Comparison of ENCODE assay signal across 9 cellular contexts in genomic region chr3:21839592-21839991, GRCh38.
DNase-seq lines count a peak whose midpoint lies in the region; ATAC-seq and TF ChIP-seq lines count a peak whose summit lies in the region.
"Had no signal": no experiment of that assay in that cellular context is flagged by ENCODE, and none has a peak within 500 bp of the region (broad histone marks: within the 10 kb centered on the region; RNA-seq: fewer than 3 reads in every experiment).

No MANE protein-coding gene starts in this region.

- peak overlapping the region; percentile 42 for H3K27ac Mint-ChIP-seq in HFFc6
- no peak overlapping the region for H3K27ac Mint-ChIP-seq in WTC11

- TF ChIP-seq CTCF in AG04449 (IDR thresholded peaks at IDR 0.05; ENCODE audit: insufficient read depth, low read length, missing control alignments) (peak; percentile 33), HFFc6 (IDR thresholded peaks at IDR 0.05) (peak; percentile 50), WTC11 (IDR thresholded peaks at IDR 0.05) (no peak)

- H3K4me3 ChIP-seq in AG04449 (ENCODE audit: low read depth, low read length), result no peak overlapping the region

- H3K4me3 Mint-ChIP-seq in HFFc6 (no peak overlapping the region), WTC11 (no peak overlapping the region)

- ATAC-seq in WTC11 (peak; percentile 87), GM21786 (IDR thresholded peaks at IDR 0.05; ENCODE audit: unreplicated experiment) (no peak), GM18909 (IDR thresholded peaks at IDR 0.05; ENCODE audit: poor library complexity, unreplicated experiment) (no peak), GM19328 (IDR thresholded peaks at IDR 0.05; ENCODE audit: unreplicated experiment) (no peak)

- H3K36me3 Mint-ChIP-seq in HFFc6 (ENCODE audit: low read depth) (no peaks in the 10 kb centered on the region), WTC11 (no peaks in the 10 kb centered on the region)

- H3K9me3 Mint-ChIP-seq in HFFc6 (peaks cover 6% of the 10 kb centered on the region), WTC11 (no peaks in the 10 kb centered on the region)

- H3K27me3 Mint-ChIP-seq in HFFc6 (ENCODE audit: insufficient read depth) (no peaks in the 10 kb centered on the region), WTC11 (ENCODE audit: low read depth) (no peaks in the 10 kb centered on the region)

- CTCF ChIA-PET in AG04449 (lab: Yijun Ruan, JAX) (no interaction called here), WTC11 (lab: Charles Lee) (interaction anchor here (0.8 kb wide), 1 partner anchor 88 kb away, joined by 3 read pairs; no protein-coding TSS in a partner anchor)

- DNase-seq in AG04449 (ENCODE audit: low read depth, low spot score) (peak; percentile 49), HFFc6 (peak; percentile 73), WTC11 (ENCODE audit: low spot score) (peak; percentile 48), iPS DF 19.7 (ENCODE audit: low read depth, low spot score) (peak; percentile 35), NCI-H187 (lab: John Stamatoyannopoulos, UW) (no peak)
- DNase-seq: GF-D8 had no signal

- POLR2A ChIA-PET in AG04449 (lab: Yijun Ruan, JAX), result no interaction called here
- POLR2A ChIA-PET in WTC11 (lab: Charles Lee), result no interaction called here

- H3K4me1 Mint-ChIP-seq in HFFc6 (ENCODE audit: low read depth), result peaks cover 6% of the 10 kb centered on the region
- no peaks in the 10 kb centered on the region for H3K4me1 Mint-ChIP-seq in WTC11

TF ChIP-seq in WTC11, 78 proteins besides CTCF, POLR2A, EP300 and RAD21:
- no peak for TF ChIP-seq ZNF512 (CRISPR knock-in tag; IDR thresholded peaks at IDR 0.05; ENCODE audit: borderline replicate concordance)
- TF ChIP-seq ZNF532 (CRISPR knock-in tag; IDR thresholded peaks at IDR 0.05; ENCODE audit: borderline replicate concordance), result no peak
- TF ChIP-seq NR3C1 (CRISPR knock-in tag; conservative IDR thresholded peaks at IDR 0.05; ENCODE audit: low read depth), result no peak
- TF ChIP-seq ESRRA (CRISPR knock-in tag; IDR thresholded peaks at IDR 0.05; ENCODE audit: borderline replicate concordance), result no peak
- no peak for TF ChIP-seq EMX1 (CRISPR knock-in tag; IDR thresholded peaks at IDR 0.05)
- no peak for TF ChIP-seq JAZF1 (CRISPR knock-in tag; IDR thresholded peaks at IDR 0.05)
- no peak; the same call in 1 of the 2 replicates for TF ChIP-seq CDX4 (CRISPR knock-in tag; IDR thresholded peaks at IDR 0.05; ENCODE audit: borderline replicate concordance)
- no peak for TF ChIP-seq SMAD3 (CRISPR knock-in tag; IDR thresholded peaks at IDR 0.05; ENCODE audit: borderline replicate concordance)
- TF ChIP-seq ARID4B (CRISPR knock-in tag; IDR thresholded peaks at IDR 0.05; ENCODE audit: borderline replicate concordance), result no peak
- no peak for TF ChIP-seq E2F5 (CRISPR knock-in tag; IDR thresholded peaks at IDR 0.05)

Comparison
In these comparisons a context has a peak if more than half of its experiments do, and no peak if none do; other contexts are left out.
1. DNase-seq: peak in AG04449 (single experiment), HFFc6 (single experiment), WTC11 (single experiment) and iPS DF 19.7 (single experiment); none in NCI-H187 (0 of 2).